ENCODE assay signal across 30 cellular contexts in the genomic region with DNA sequence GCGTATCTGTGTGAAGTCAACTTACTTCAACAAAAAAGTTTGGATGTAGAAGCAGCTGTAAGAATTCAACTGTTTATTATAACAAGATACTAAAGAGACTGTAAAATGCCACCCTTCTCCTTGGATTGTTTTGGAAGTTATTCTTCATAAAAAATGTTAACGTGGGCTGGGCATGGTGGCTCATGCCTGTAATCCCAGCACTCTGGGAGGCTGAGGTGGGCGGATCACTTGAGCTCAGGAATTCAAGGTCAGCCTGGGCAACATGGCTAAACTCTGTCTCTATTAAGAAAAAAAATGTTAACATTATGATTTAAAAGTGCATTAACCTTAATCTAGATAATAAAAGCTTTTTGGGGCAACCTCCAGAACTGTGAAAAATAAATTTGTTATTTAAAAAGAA. TPM values are rescaled to one million over a fixed set of nuclear protein-coding genes. Genes with fewer than 3 reads are reported as not detected.
"Had no signal": no experiment of that assay in that cellular context is flagged by ENCODE, and none has a peak within 500 bp of the region (broad histone marks: within the 10 kb centered on the region; RNA-seq: fewer than 3 reads in every experiment).

No MANE protein-coding gene starts in this region.

- H3K4me3 ChIP-seq: body of pancreas, coronary artery, ovary, prostate gland, sigmoid colon, suprapubic skin, tibial nerve had no signal

- DNase-seq: activated CD4-positive, alpha-beta memory T cell treated with anti-CD3 and anti-CD28 coated beads for 36 hours; activated CD4-positive, alpha-beta T cell treated with anti-CD3 and anti-CD28 coated beads, Interleukin-2, amount 10 ng/mL, durations not matched to agents 24 days and 14 days; activated CD4-positive, CD25-positive, alpha-beta regulatory T cell treated with anti-CD3 and anti-CD28 coated beads, Interleukin-2, amount 50 U/mL, for 72 hours; activated CD8-positive, alpha-beta memory T cell treated with anti-CD3 and anti-CD28 coated beads, Interleukin-2, amount 50 U/mL, for 48 hours; activated naive CD8-positive, alpha-beta T cell treated with anti-CD3 and anti-CD28 coated beads, Interleukin-2, amount 50 U/mL, for 24 hours; activated T-cell treated with anti-CD3 and anti-CD28 coated beads, Interleukin-2, amount 50 U/mL, for 48 hours; anterior cingulate cortex; body of pancreas; cerebellar nuclear complex; effector memory CD8-positive, alpha-beta T cell; hippocampal formation; left cardiac atrium; left ventricle myocardium superior; naive B cell; ovary; retina; sigmoid colon; stimulated activated CD4-positive, alpha-beta T cell treated with anti-CD3 and anti-CD28 coated beads, Interleukin-15, amount 100 ng/mL, for 24 hours; stimulated activated CD4-positive, alpha-beta T cell treated with anti-CD3 and anti-CD28 coated beads, Interleukin-2, amount 100 ng/mL, for 24 hours; stimulated activated naive CD4-positive, alpha-beta T cell; T-helper 17 cell; T1000 had no signal

- ATAC-seq: activated naive CD8-positive, alpha-beta T cell treated with anti-CD3 and anti-CD28 coated beads, Interleukin-2, amount 50 U/mL, for 24 hours; body of pancreas; effector memory CD8-positive, alpha-beta T cell; left cardiac atrium; left ventricle myocardium superior; T-helper 17 cell had no signal

- H3K36me3 ChIP-seq: ovary had no signal

- H3K27me3 ChIP-seq: body of pancreas, ovary, sigmoid colon, suprapubic skin, tibial nerve had no signal

- H3K9me3 Mint-ChIP-seq: activated CD4-positive, alpha-beta memory T cell treated with anti-CD3 and anti-CD28 coated beads for 36 hours; activated CD4-positive, alpha-beta T cell treated with anti-CD3 and anti-CD28 coated beads, Interleukin-2, amount 10 ng/mL, durations not matched to agents 24 days and 14 days; activated naive CD4-positive, alpha-beta T cell treated with anti-CD3 and anti-CD28 coated beads, Interleukin-2, amount 50 U/mL, for 24 hours; activated naive CD8-positive, alpha-beta T cell treated with anti-CD3 and anti-CD28 coated beads, Interleukin-2, amount 50 U/mL, for 24 hours; activated T-helper 2 cell treated with anti-CD3 and anti-CD28 coated beads, Interferon-gamma antibody, Interleukin-2, Interleukin-4, amounts not matched to agents 10 μg/mL and 5 μg/mL and 100 μg/mL, durations not matched to agents 14 hours and 24 hours and 36 hours; effector memory CD8-positive, alpha-beta T cell; naive B cell had no signal

- H3K27ac ChIP-seq: coronary artery, ovary, prostate gland, sigmoid colon, suprapubic skin had no signal

- H3K4me1 ChIP-seq: body of pancreas, prostate gland, sigmoid colon, suprapubic skin, tibial nerve had no signal

- H3K4me3 Mint-ChIP-seq: activated CD4-positive, alpha-beta memory T cell treated with anti-CD3 and anti-CD28 coated beads for 36 hours; activated CD4-positive, alpha-beta T cell treated with anti-CD3 and anti-CD28 coated beads, Interleukin-2, amount 10 ng/mL, durations not matched to agents 24 days and 14 days; activated naive CD4-positive, alpha-beta T cell treated with anti-CD3 and anti-CD28 coated beads, Interleukin-2, amount 50 U/mL, for 24 hours; activated naive CD8-positive, alpha-beta T cell treated with anti-CD3 and anti-CD28 coated beads, Interleukin-2, amount 50 U/mL, for 24 hours; effector memory CD8-positive, alpha-beta T cell; naive B cell; T-helper 17 cell had no signal

- H3K27me3 Mint-ChIP-seq: activated CD4-positive, alpha-beta memory T cell treated with anti-CD3 and anti-CD28 coated beads for 36 hours; activated CD4-positive, alpha-beta T cell treated with anti-CD3 and anti-CD28 coated beads, Interleukin-2, amount 10 ng/mL, durations not matched to agents 24 days and 14 days; activated naive CD4-positive, alpha-beta T cell treated with anti-CD3 and anti-CD28 coated beads, Interleukin-2, amount 50 U/mL, for 24 hours; activated naive CD8-positive, alpha-beta T cell treated with anti-CD3 and anti-CD28 coated beads, Interleukin-2, amount 50 U/mL, for 24 hours; effector memory CD8-positive, alpha-beta T cell; naive B cell; T-helper 17 cell had no signal

- H3K9me3 ChIP-seq: body of pancreas, ovary, prostate gland, sigmoid colon, suprapubic skin, tibial nerve had no signal

- FAIRE-seq: keratinocyte had no signal

RNA-seq across cellular contexts. Expression of gene ITPRIPL1, which starts 51.4 kb away (rescaled TPM):
- polyA plus RNA-seq: neural cell had no signal
